21 cellular contexts compared by ENCODE assay signal in genomic region chr14:96088131-96088880, GRCh38. TPM values are rescaled to one million over a fixed set of nuclear protein-coding genes. Genes with fewer than 3 reads are reported as not detected.
"Had no signal": no experiment of that assay in that cellular context is flagged by ENCODE, and none has a peak within 500 bp of the region (broad histone marks: within the 10 kb centered on the region; RNA-seq: fewer than 3 reads in every experiment).

No MANE protein-coding gene starts in this region.

- H3K9me3 Mint-ChIP-seq: activated CD4-positive, alpha-beta T cell treated with anti-CD3 and anti-CD28 coated beads, Interleukin-2, amount 10 ng/mL, durations not matched to agents 24 days and 14 days; activated CD8-positive, alpha-beta T cell treated with anti-CD3 and anti-CD28 coated beads for 36 hours; activated naive CD4-positive, alpha-beta T cell treated with anti-CD3 and anti-CD28 coated beads, Interleukin-2, amount 50 U/mL, for 24 hours; activated T-helper 17 cell treated with anti-CD3 and anti-CD28 coated beads, Interleukin-2, amount 50 U/mL, for 72 hours; dendritic cell treated with granulocyte-macrophage colony-stimulating factor and Interleukin-4, amounts not matched to agents 40 ng/mL and 50 ng/mL, for 4 days; immature natural killer cell; neural crest cell; stimulated activated effector memory CD8-positive, alpha-beta T cell treated with anti-CD3 and anti-CD28 coated beads, Interleukin-12 subunit alpha, Interleukin-12 subunit beta, amount 100 ng/mL, for 72 hours had no signal

- DNase-seq: activated CD4-positive, alpha-beta T cell treated with anti-CD3 and anti-CD28 coated beads, Interleukin-2, amount 10 ng/mL, durations not matched to agents 24 days and 14 days; activated CD8-positive, alpha-beta T cell treated with anti-CD3 and anti-CD28 coated beads for 36 hours; activated T-cell treated with anti-CD3 and anti-CD28 coated beads, Interleukin-2, amount 50 U/mL, for 1 hour; effector CD8-positive, alpha-beta T cell; immature natural killer cell; kidney glomerular epithelial cell; left ventricle myocardium superior; mucosa of descending colon; naive B cell; small intestine; stimulated activated CD4-positive, alpha-beta T cell treated with anti-CD3 and anti-CD28 coated beads, Interleukin-4, amount 100 ng/mL, for 24 hours; T-helper 1 cell; T1000; upper lobe of left lung had no signal

- H3K36me3 Mint-ChIP-seq: activated naive CD4-positive, alpha-beta T cell treated with anti-CD3 and anti-CD28 coated beads, Interleukin-2, amount 50 U/mL, for 24 hours; immature natural killer cell; naive B cell; stimulated activated effector memory CD8-positive, alpha-beta T cell treated with anti-CD3 and anti-CD28 coated beads, Interleukin-12 subunit alpha, Interleukin-12 subunit beta, amount 100 ng/mL, for 72 hours had no signal

- H3K4me3 Mint-ChIP-seq: activated CD4-positive, alpha-beta T cell treated with anti-CD3 and anti-CD28 coated beads, Interleukin-2, amount 10 ng/mL, durations not matched to agents 24 days and 14 days; activated CD8-positive, alpha-beta T cell treated with anti-CD3 and anti-CD28 coated beads for 36 hours; activated naive CD4-positive, alpha-beta T cell treated with anti-CD3 and anti-CD28 coated beads, Interleukin-2, amount 50 U/mL, for 24 hours; activated T-helper 17 cell treated with anti-CD3 and anti-CD28 coated beads, Interleukin-2, amount 50 U/mL, for 72 hours; dendritic cell treated with granulocyte-macrophage colony-stimulating factor and Interleukin-4, amounts not matched to agents 40 ng/mL and 50 ng/mL, for 4 days; immature natural killer cell; naive B cell; neural crest cell; stimulated activated effector memory CD8-positive, alpha-beta T cell treated with anti-CD3 and anti-CD28 coated beads, Interleukin-12 subunit alpha, Interleukin-12 subunit beta, amount 100 ng/mL, for 72 hours had no signal

- H3K27ac Mint-ChIP-seq: activated CD4-positive, alpha-beta T cell treated with anti-CD3 and anti-CD28 coated beads, Interleukin-2, amount 10 ng/mL, durations not matched to agents 24 days and 14 days; activated CD8-positive, alpha-beta T cell treated with anti-CD3 and anti-CD28 coated beads for 36 hours; activated naive CD4-positive, alpha-beta T cell treated with anti-CD3 and anti-CD28 coated beads, Interleukin-2, amount 50 U/mL, for 24 hours; activated T-helper 17 cell treated with anti-CD3 and anti-CD28 coated beads, Interleukin-2, amount 50 U/mL, for 72 hours; dendritic cell treated with granulocyte-macrophage colony-stimulating factor and Interleukin-4, amounts not matched to agents 40 ng/mL and 50 ng/mL, for 4 days; immature natural killer cell; naive B cell; stimulated activated effector memory CD8-positive, alpha-beta T cell treated with anti-CD3 and anti-CD28 coated beads, Interleukin-12 subunit alpha, Interleukin-12 subunit beta, amount 100 ng/mL, for 72 hours had no signal

- ATAC-seq: activated CD8-positive, alpha-beta T cell treated with anti-CD3 and anti-CD28 coated beads for 36 hours; activated T-helper 17 cell treated with anti-CD3 and anti-CD28 coated beads, Interleukin-2, amount 50 U/mL, for 72 hours; esophagus mucosa; gastroesophageal sphincter; left ventricle myocardium superior; mucosa of descending colon; stimulated activated effector memory CD8-positive, alpha-beta T cell treated with anti-CD3 and anti-CD28 coated beads, Interleukin-12 subunit alpha, Interleukin-12 subunit beta, amount 100 ng/mL, for 72 hours had no signal

- H3K27me3 Mint-ChIP-seq: activated CD4-positive, alpha-beta T cell treated with anti-CD3 and anti-CD28 coated beads, Interleukin-2, amount 10 ng/mL, durations not matched to agents 24 days and 14 days; activated naive CD4-positive, alpha-beta T cell treated with anti-CD3 and anti-CD28 coated beads, Interleukin-2, amount 50 U/mL, for 24 hours; dendritic cell treated with granulocyte-macrophage colony-stimulating factor and Interleukin-4, amounts not matched to agents 40 ng/mL and 50 ng/mL, for 4 days had no signal

- H3K4me1 Mint-ChIP-seq: activated CD4-positive, alpha-beta T cell treated with anti-CD3 and anti-CD28 coated beads, Interleukin-2, amount 10 ng/mL, durations not matched to agents 24 days and 14 days; activated naive CD4-positive, alpha-beta T cell treated with anti-CD3 and anti-CD28 coated beads, Interleukin-2, amount 50 U/mL, for 24 hours; activated T-helper 17 cell treated with anti-CD3 and anti-CD28 coated beads, Interleukin-2, amount 50 U/mL, for 72 hours; immature natural killer cell; stimulated activated effector memory CD8-positive, alpha-beta T cell treated with anti-CD3 and anti-CD28 coated beads, Interleukin-12 subunit alpha, Interleukin-12 subunit beta, amount 100 ng/mL, for 72 hours had no signal

RNA-seq across cellular contexts. Expression of gene C14orf132, which starts 49.1 kb away (rescaled TPM):
- polyA plus RNA-seq: immature natural killer cell had no signal
